In genomic region chr5:159638481-159638880, GRCh38 we compare ENCODE assay signal across 34 cellular contexts.
"Had no signal": no experiment of that assay in that cellular context is flagged by ENCODE, and none has a peak within 500 bp of the region (broad histone marks: within the 10 kb centered on the region; RNA-seq: fewer than 3 reads in every experiment).

No MANE protein-coding gene starts in this region.

- H3K36me3 ChIP-seq: MG63 had no signal

- H3K9me3 ChIP-seq: MG63 had no signal

- H3K27me3 ChIP-seq: MG63 had no signal

- DNase-seq: Karpas-422, Kasumi-1, MG63, MM.1S, NCI-H1048, NCI-H1092, NCI-H1092 treated with DMSO at 0.1 percent for 48 hours, NCI-H1105, NCI-H1105 treated with DMSO at 0.1 percent for 48 hours, NCI-H1417, NCI-H1417 treated with DMSO at 0.1 percent for 48 hours, NCI-H1436, NCI-H1436 treated with DMSO at 0.1 percent for 48 hours, NCI-H146, NCI-H1694, NCI-H1694 treated with DMSO at 0.1 percent for 48 hours, NCI-H187, NCI-H187 treated with DMSO at 0.1 percent for 48 hours, NCI-H1930, NCI-H2029, NCI-H2029 treated with DMSO at 0.1 percent for 48 hours, NCI-H2081, NCI-H2081 treated with DMSO at 0.1 percent for 48 hours, NCI-H2107, NCI-H2171, NCI-H2171 treated with DMSO at 0.1 percent for 48 hours, NCI-H2227 treated with DMSO at 0.1 percent for 48 hours, NCI-H226, NCI-H345, NCI-H446, NCI-H446 treated with DMSO at 0.1 percent for 48 hours, NCI-H510A, NCI-H510A treated with DMSO at 0.1 percent for 48 hours, NCI-H524 had no signal

- H3K4me3 ChIP-seq: MG63 had no signal
